In the genomic region with DNA sequence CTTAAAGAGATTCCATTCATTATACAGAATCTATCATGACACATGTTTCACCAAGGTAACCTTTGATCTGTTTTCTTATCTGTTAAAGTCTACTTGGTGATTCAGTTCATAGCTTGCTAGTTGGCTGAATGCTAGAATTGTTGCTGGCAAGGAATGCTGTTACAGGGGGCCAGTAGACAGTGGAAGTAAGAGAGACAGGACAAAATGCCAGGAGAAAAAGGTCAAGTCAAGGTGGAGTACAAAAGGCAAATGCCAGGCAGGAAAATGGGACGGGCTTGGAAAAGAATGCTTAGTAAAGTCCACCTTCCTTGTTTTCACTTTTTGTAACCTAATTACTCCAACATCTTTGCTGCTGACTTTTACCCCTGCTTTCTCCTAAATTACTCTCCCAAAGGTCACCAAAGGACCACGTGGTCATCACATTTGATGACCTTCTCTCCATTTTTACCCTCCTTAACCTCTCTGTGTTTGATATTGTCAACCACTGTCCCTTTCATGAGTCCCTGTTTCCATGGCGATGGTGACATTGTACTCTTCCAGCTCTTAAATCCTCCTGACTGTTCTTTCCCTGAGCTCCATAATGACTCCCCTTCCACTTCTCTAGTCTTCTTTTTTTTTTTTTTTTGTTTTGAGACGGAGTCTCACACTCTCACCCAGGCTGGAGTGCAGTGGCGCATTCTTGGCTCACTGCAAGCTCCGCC, we compare ENCODE assay signal across 19 cellular contexts. TPM values are rescaled to one million over a fixed set of nuclear protein-coding genes. Genes with fewer than 3 reads are reported as not detected.
A peak's percentile ranks its signal among the peaks of the same experiment; 100 is the strongest.
DNase-seq lines count a peak whose midpoint lies in the region; ATAC-seq and TF ChIP-seq lines count a peak whose summit lies in the region.
"Had no signal": no experiment of that assay in that cellular context is flagged by ENCODE, and none has a peak within 500 bp of the region (broad histone marks: within the 10 kb centered on the region; RNA-seq: fewer than 3 reads in every experiment).

No MANE protein-coding gene starts in this region.

- no peak overlapping the region for H3K4me3 ChIP-seq in choroid plexus epithelial cell (ENCODE audit: low read depth, low read length)
- H3K4me3 ChIP-seq in mesendoderm (ENCODE audit: low read length): no peak overlapping the region
- H3K4me3 ChIP-seq: BLaER1 treated with 17β-estradiol and CSF1 and Interleukin-3, amounts not matched to agents 10 nM and 100 nM had no signal

- H3K4me1 Mint-ChIP-seq in MCF 10A (ENCODE audit: insufficient read depth, unreplicated experiment): peaks cover 21% of the 10 kb centered on the region

- CTCF ChIA-PET in MCF 10A (lab: Yijun Ruan, JAX): interaction anchor here (1.0 to 1.2 kb wide), 2 partner anchors 48 to 54 kb away, joined by 3 read pairs; no protein-coding TSS in a partner anchor

- no peaks in the 10 kb centered on the region for H3K27me3 ChIP-seq in mesendoderm (ENCODE audit: insufficient read depth, low read length, poor library complexity)
- H3K27me3 ChIP-seq: BLaER1 treated with 17β-estradiol and CSF1 and Interleukin-3, amounts not matched to agents 10 nM and 100 nM had no signal

- H3K18ac ChIP-seq in mesendoderm (ENCODE audit: low read length): no peak overlapping the region

- H2AK5ac ChIP-seq in mesendoderm (ENCODE audit: low read length): no peak overlapping the region

- no peak overlapping the region for H3K4me2 ChIP-seq in mesendoderm (ENCODE audit: low read length)
- H3K4me2 ChIP-seq: BLaER1 treated with 17β-estradiol and CSF1 and Interleukin-3, amounts not matched to agents 10 nM and 100 nM had no signal

- no peak overlapping the region for H3K4me3 Mint-ChIP-seq in MCF 10A (ENCODE audit: unreplicated experiment)
- H3K4me3 Mint-ChIP-seq: activated CD4-positive, alpha-beta T cell treated with anti-CD3 and anti-CD28 coated beads, Interleukin-2, amount 10 ng/mL, durations not matched to agents 24 days and 14 days; naive B cell had no signal

- no peak overlapping the region for H3K4ac ChIP-seq in mesendoderm (ENCODE audit: low read depth, low read length)

- H3K36me3 ChIP-seq in mesendoderm (ENCODE audit: control insufficient read depth, insufficient read depth, low read length): no peaks in the 10 kb centered on the region
- H3K36me3 ChIP-seq: BLaER1 treated with 17β-estradiol and CSF1 and Interleukin-3, amounts not matched to agents 10 nM and 100 nM had no signal

- no peak overlapping the region for H4K8ac ChIP-seq in mesendoderm (ENCODE audit: low read depth, low read length)

- DNase-seq in EL (peak; percentile 40), NCI-H226 (peak; percentile 77), choroid plexus epithelial cell (ENCODE audit: low read depth) (peak; percentile 40), mesendoderm (peak; percentile 22), mesenteric fat pad (ENCODE audit: low spot score) (no peak), MCF 10A (ENCODE audit: unreplicated experiment) (no peak)
- no peak for DNase-seq in activated CD4-positive, CD25-positive, alpha-beta regulatory T cell treated with anti-CD3 and anti-CD28 coated beads, Interleukin-2, amount 50 U/mL, for 72 hours
- DNase-seq: activated CD4-positive, alpha-beta T cell treated with anti-CD3 and anti-CD28 coated beads, Interleukin-2, amount 10 ng/mL, durations not matched to agents 24 days and 14 days; activated T-cell treated with anti-CD3 and anti-CD28 coated beads, Interleukin-2, amount 50 U/mL, for 1 hour; amniotic stem cell; cortex of kidney; erythroblast; head of caudate nucleus; kidney; MV-4-11; naive B cell; NK-92 treated with Interleukin-12 subunit alpha and Interleukin-12 subunit beta, amount 100 ng/mL, for 24 hours had no signal

- H3K9me3 Mint-ChIP-seq in MCF 10A (ENCODE audit: unreplicated experiment): peaks cover 8% of the 10 kb centered on the region
- H3K9me3 Mint-ChIP-seq: activated CD4-positive, alpha-beta T cell treated with anti-CD3 and anti-CD28 coated beads, Interleukin-2, amount 10 ng/mL, durations not matched to agents 24 days and 14 days had no signal

- no TSS peak for BruUV-seq in MCF 10A (replicated peaks; lab: Mats Ljungman, UMichigan)

- ATAC-seq in HG03135 (IDR thresholded peaks at IDR 0.05; ENCODE audit: unreplicated experiment): no peak

- H2BK5ac ChIP-seq in mesendoderm (ENCODE audit: low read length): no peak overlapping the region

- H3K56ac ChIP-seq in mesendoderm (ENCODE audit: low read length): no peak overlapping the region

- WGBS in mesendoderm (ENCODE audit: extremely low coverage, insufficient coverage, low lambda C conversion rate): no CpG with 5 or more reads among the region's 6 CpGs

- no peaks in the 10 kb centered on the region for H3K79me1 ChIP-seq in mesendoderm (ENCODE audit: low read length)

- H3K27ac Mint-ChIP-seq in MCF 10A (ENCODE audit: low read depth, unreplicated experiment): no peak overlapping the region
- H3K27ac Mint-ChIP-seq: activated CD4-positive, alpha-beta T cell treated with anti-CD3 and anti-CD28 coated beads, Interleukin-2, amount 10 ng/mL, durations not matched to agents 24 days and 14 days had no signal

- H3K27me3 Mint-ChIP-seq in MCF 10A (ENCODE audit: insufficient read depth, unreplicated experiment): no peaks in the 10 kb centered on the region
- H3K27me3 Mint-ChIP-seq: activated CD4-positive, alpha-beta T cell treated with anti-CD3 and anti-CD28 coated beads, Interleukin-2, amount 10 ng/mL, durations not matched to agents 24 days and 14 days; naive B cell had no signal

- no peaks in the 10 kb centered on the region for H3K36me3 Mint-ChIP-seq in MCF 10A (ENCODE audit: insufficient read depth, unreplicated experiment)

- intact Hi-C loops in MCF 10A (cut with micrococcal nuclease): no loop called here

- H3K27ac ChIP-seq in mesendoderm (ENCODE audit: low read depth, low read length): no peak overlapping the region
- H3K27ac ChIP-seq: BLaER1 treated with 17β-estradiol and CSF1 and Interleukin-3, amounts not matched to agents 10 nM and 100 nM had no signal

- H3K23ac ChIP-seq in mesendoderm (ENCODE audit: low read length): no peak overlapping the region

- H3K9ac ChIP-seq in mesendoderm (ENCODE audit: low read length): no peak overlapping the region
- H3K9ac ChIP-seq: BLaER1 treated with 17β-estradiol and CSF1 and Interleukin-3, amounts not matched to agents 10 nM and 100 nM had no signal

- POLR2A ChIA-PET in MCF 10A (lab: Yijun Ruan, JAX): no interaction called here

- no peak overlapping the region for H2BK15ac ChIP-seq in mesendoderm (replicated peaks; ENCODE audit: low read depth)

- no peak overlapping the region for H4K5ac ChIP-seq in mesendoderm (ENCODE audit: low read length)

- no peaks in the 10 kb centered on the region for H3K79me2 ChIP-seq in mesendoderm (ENCODE audit: control insufficient read depth, insufficient read depth, low read length)

- H2BK120ac ChIP-seq in mesendoderm (ENCODE audit: low read depth, low read length): no peak overlapping the region

- H3K4me1 ChIP-seq in mesendoderm (ENCODE audit: control insufficient read depth, low read depth, low read length): peaks cover 3% of the 10 kb centered on the region
- H3K4me1 ChIP-seq: BLaER1 treated with 17β-estradiol and CSF1 and Interleukin-3, amounts not matched to agents 10 nM and 100 nM had no signal

- TF ChIP-seq CTCF in choroid plexus epithelial cell (conservative IDR thresholded peaks at IDR 0.05; ENCODE audit: low read depth, low read length): no peak
- no peak for TF ChIP-seq CTCF in MCF 10A (IDR thresholded peaks at IDR 0.05; ENCODE audit: unreplicated experiment)

RNA-seq across cellular contexts. Expression of a gene that starts 24.5 kb away (rescaled TPM):
- 4.5 TPM for polyA plus RNA-seq in mesendoderm (2013, experiment 1 of 2)
- 4.7 TPM for polyA plus RNA-seq in mesendoderm (2013, experiment 2 of 2)
- total RNA-seq in mesenteric fat pad: 44.2 TPM
- total RNA-seq in MCF 10A (2022): 22.0 and 27.8 TPM in 2 replicates

Comparison
In these comparisons a context has a peak if more than half of its experiments do, and no peak if none do; other contexts are left out.
1. DNase-seq: peak in EL (single experiment), NCI-H226 (single experiment), choroid plexus epithelial cell (single experiment) and mesendoderm (single experiment); none in activated CD4-positive, CD25-positive, alpha-beta regulatory T cell treated with anti-CD3 and anti-CD28 coated beads, Interleukin-2, amount 50 U/mL, for 72 hours (single experiment), mesenteric fat pad (single experiment) and MCF 10A (single experiment).